In genomic region chr12:62251609-62251958, GRCh38 we compare ENCODE assay signal across 10 cellular contexts. TPM values are rescaled to one million over a fixed set of nuclear protein-coding genes. Genes with fewer than 3 reads are reported as not detected.
A peak's percentile ranks its signal among the peaks of the same experiment; 100 is the strongest.
DNase-seq lines count a peak whose midpoint lies in the region; ATAC-seq and TF ChIP-seq lines count a peak whose summit lies in the region.
"Had no signal": no experiment of that assay in that cellular context is flagged by ENCODE, and none has a peak within 500 bp of the region (broad histone marks: within the 10 kb centered on the region; RNA-seq: fewer than 3 reads in every experiment).

No MANE protein-coding gene starts in this region.

- TF ChIP-seq POLR2A in spleen (IDR thresholded peaks at IDR 0.05): no peak

- intact Hi-C loops in spleen (cut with DNase I; ENCODE audit: low total_unique reads): no loop called here

- CTCF ChIA-PET in activated CD4-positive, alpha-beta T cell treated with anti-CD3 and anti-CD28 coated beads, Interleukin-2, amount 10 ng/mL, durations not matched to agents 7 days and 5 days (lab: Charles Lee): interaction anchor here (0.6 to 2.2 kb wide), 4 partner anchors 8 to 289 kb away, joined by 3 to 10 read pairs (median 4); partner anchors contain the start of gene USP15

- no peaks in the 10 kb centered on the region for H3K36me3 ChIP-seq in spleen

- peaks cover 45% of the 10 kb centered on the region for H3K4me1 Mint-ChIP-seq in activated CD4-positive, alpha-beta T cell treated with anti-CD3 and anti-CD28 coated beads, Interleukin-2, amount 10 ng/mL, durations not matched to agents 7 days and 5 days

- H3K36me3 Mint-ChIP-seq in activated CD4-positive, alpha-beta T cell treated with anti-CD3 and anti-CD28 coated beads, Interleukin-2, amount 10 ng/mL, durations not matched to agents 7 days and 5 days (ENCODE audit: low read depth): peaks cover 38% of the 10 kb centered on the region

- ATAC-seq in GM21825 (IDR thresholded peaks at IDR 0.05; ENCODE audit: unreplicated experiment): peak; percentile 36
- ATAC-seq in HG03575 (IDR thresholded peaks at IDR 0.05; ENCODE audit: extremely low read depth, insufficient number of reproducible peaks, low FRiP score, unreplicated experiment): peak; percentile 18
- ATAC-seq: PC-3 had no signal

- no peak for TF ChIP-seq CTCF in spleen (IDR thresholded peaks at IDR 0.05 in 8 of 11, conservative IDR thresholded peaks at IDR 0.05 in 3 of 11)

- POLR2A ChIA-PET in activated CD4-positive, alpha-beta T cell treated with anti-CD3 and anti-CD28 coated beads, Interleukin-2, amount 10 ng/mL, durations not matched to agents 7 days and 5 days (lab: Charles Lee): interaction anchor here (1.0 to 1.9 kb wide), 2 partner anchors 8 to 10 kb away, joined by 3 to 15 read pairs; partner anchors contain the start of gene USP15

- H3K27me3 ChIP-seq in spleen (replicated peaks in 1 of 7): no peaks in the 10 kb centered on the region

- peak overlapping the region in 7 of 8 donors; percentile 39 to 83 (median 78) for H3K27ac ChIP-seq in spleen

- no peaks in the 10 kb centered on the region for H3K27me3 Mint-ChIP-seq in activated CD4-positive, alpha-beta T cell treated with anti-CD3 and anti-CD28 coated beads, Interleukin-2, amount 10 ng/mL, durations not matched to agents 7 days and 5 days

- no peak overlapping the region for H3K4me3 ChIP-seq in spleen

- DNase-seq in activated CD4-positive, alpha-beta T cell treated with anti-CD3 and anti-CD28 coated beads, Interleukin-2, amount 10 ng/mL, durations not matched to agents 7 days and 5 days: no peak
- DNase-seq in activated CD4-positive, alpha-beta T cell treated with anti-CD3 and anti-CD28 coated beads, Interleukin-2, amount 50 U/mL, for 1 hour: no peak
- DNase-seq in spleen (no peak), NCI-H345 treated with DMSO at 0.1 percent for 48 hours (lab: John Stamatoyannopoulos, UW; ENCODE audit: unreplicated experiment) (no peak), GM19240 (ENCODE audit: insufficient read length, low spot score) (no peak), NCI-H1436 (lab: John Stamatoyannopoulos, UW) (no peak)
- DNase-seq: dermis blood vessel endothelial cell, PC-3 had no signal

- no peaks in the 10 kb centered on the region for H3K9me3 ChIP-seq in spleen

- H3K4me3 Mint-ChIP-seq in activated CD4-positive, alpha-beta T cell treated with anti-CD3 and anti-CD28 coated beads, Interleukin-2, amount 10 ng/mL, durations not matched to agents 7 days and 5 days: peak overlapping the region; percentile 20

- peak overlapping the region; percentile 99 for H3K27ac Mint-ChIP-seq in activated CD4-positive, alpha-beta T cell treated with anti-CD3 and anti-CD28 coated beads, Interleukin-2, amount 10 ng/mL, durations not matched to agents 7 days and 5 days

- peaks cover 20% of the 10 kb centered on the region for H3K9me3 Mint-ChIP-seq in activated CD4-positive, alpha-beta T cell treated with anti-CD3 and anti-CD28 coated beads, Interleukin-2, amount 10 ng/mL, durations not matched to agents 7 days and 5 days

- peaks cover 0 to 46% (median 17%) of the 10 kb centered on the region in 6 donors for H3K4me1 ChIP-seq in spleen

RNA-seq across cellular contexts. Expression of gene USP15, which starts 8.6 kb away (rescaled TPM):
- 100 to 1,000 TPM; 162 to 167 TPM for total RNA-seq in activated CD4-positive, alpha-beta T cell treated with anti-CD3 and anti-CD28 coated beads, Interleukin-2, amount 10 ng/mL, durations not matched to agents 7 days and 5 days
- total RNA-seq in spleen: 100 to 1,000 TPM; 145 to 288 (median 183) TPM
- polyA plus RNA-seq in spleen: 100 to 1,000 TPM in 1 of 3 donors, 10 to 100 TPM in 2; 65.3 to 115 (median 87.1) TPM
